ENCODE assay signal across 12 cellular contexts in the genomic region with DNA sequence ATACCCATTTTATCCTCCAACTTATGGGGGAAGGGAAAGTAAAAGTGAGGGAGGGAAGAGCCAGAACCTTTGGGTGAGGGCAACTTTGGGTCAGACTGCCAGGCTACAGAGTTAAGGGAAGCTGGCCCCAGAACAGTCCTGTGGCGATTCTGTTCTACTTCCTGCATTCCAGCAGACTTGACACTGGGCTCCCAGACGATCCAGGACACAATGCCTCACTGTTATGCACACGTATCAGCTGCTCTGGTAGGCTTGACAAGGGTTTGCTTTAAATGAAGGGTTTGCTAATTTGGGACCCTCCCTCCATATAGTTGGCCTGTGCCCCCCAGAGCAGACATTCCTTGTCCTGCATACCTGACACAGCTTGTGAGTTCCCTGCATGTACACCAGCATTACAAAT. TPM values are rescaled to one million over a fixed set of nuclear protein-coding genes. Genes with fewer than 3 reads are reported as not detected.
DNase-seq lines count a peak whose midpoint lies in the region; ATAC-seq and TF ChIP-seq lines count a peak whose summit lies in the region.
"Had no signal": no experiment of that assay in that cellular context is flagged by ENCODE, and none has a peak within 500 bp of the region (broad histone marks: within the 10 kb centered on the region; RNA-seq: fewer than 3 reads in every experiment).

No MANE protein-coding gene starts in this region.

- POLR2A ChIA-PET in IMR-90 (lab: Charles Lee; ENCODE audit: unreplicated experiment), result no interaction called here

- peak; percentile 41; the same call in 1 of the 2 replicates for ATAC-seq in IMR-90 (ENCODE audit: low read depth)
- ATAC-seq in stimulated activated effector memory CD8-positive, alpha-beta T cell treated with anti-CD3 and anti-CD28 coated beads, Interleukin-12 subunit alpha, Interleukin-12 subunit beta, amount 100 ng/mL, for 72 hours, result no peak
- no peak for ATAC-seq in GM18861 (IDR thresholded peaks at IDR 0.05; ENCODE audit: unreplicated experiment)
- no peak for ATAC-seq in GM18868 (IDR thresholded peaks at IDR 0.05; ENCODE audit: unreplicated experiment)
- ATAC-seq in GM21825 (IDR thresholded peaks at IDR 0.05; ENCODE audit: unreplicated experiment), result no peak

- H3K27ac Mint-ChIP-seq in stimulated activated effector memory CD8-positive, alpha-beta T cell treated with anti-CD3 and anti-CD28 coated beads, Interleukin-12 subunit alpha, Interleukin-12 subunit beta, amount 100 ng/mL, for 72 hours, result peak overlapping the region; percentile 20

- H3K9me1 ChIP-seq in IMR-90 (ENCODE audit: insufficient read depth, low read length), result no peaks in the 10 kb centered on the region

- TF ChIP-seq CTCF in IMR-90 (conservative IDR thresholded peaks at IDR 0.05; ENCODE audit: low read depth, low read length) (no peak), cardiac fibroblast (IDR thresholded peaks at IDR 0.05; ENCODE audit: low read depth, low read length) (no peak)

- H3K18ac ChIP-seq in IMR-90 (ENCODE audit: low read depth, low read length), result no peak overlapping the region

- TF ChIP-seq POLR2A in IMR-90 (IDR thresholded peaks at IDR 0.05; ENCODE audit: low read depth, low read length), result no peak

- no peak overlapping the region for H3K4me2 ChIP-seq in IMR-90 (ENCODE audit: low read depth, low read length)

- H2BK5ac ChIP-seq in IMR-90 (ENCODE audit: low read depth, low read length, poor library complexity, severe bottlenecking), result no peak overlapping the region

- no peak overlapping the region for H2AFZ ChIP-seq in IMR-90 (replicated peaks; ENCODE audit: low read length, poor library complexity)

- no peak overlapping the region for H3K4me3 Mint-ChIP-seq in stimulated activated effector memory CD8-positive, alpha-beta T cell treated with anti-CD3 and anti-CD28 coated beads, Interleukin-12 subunit alpha, Interleukin-12 subunit beta, amount 100 ng/mL, for 72 hours

- no peak overlapping the region for H3K56ac ChIP-seq in IMR-90 (ENCODE audit: extremely low read depth, insufficient read depth, low read length)

- H3K79me1 ChIP-seq in IMR-90 (ENCODE audit: low read depth in 1 of 2, low read length in 2 of 2), result peaks cover 7 to 19% of the 10 kb centered on the region in 2 experiments

- BruUV-seq in IMR-90 (replicated peaks; lab: Mats Ljungman, UMichigan), result TSS peak; percentile 62

- no peak overlapping the region for H3K4ac ChIP-seq in IMR-90 (ENCODE audit: low read depth, low read length)

- DNase-seq in IMR-90 (peak; percentile 21), cardiac fibroblast (ENCODE audit: low read depth in 2 of 2) (peak; percentile 16 to 42), kidney tubule cell (ENCODE audit: low spot score) (peak; percentile 62), UCSD-AML1 (lab: John Stamatoyannopoulos, UW; ENCODE audit: unreplicated experiment) (no peak)
- no peak for DNase-seq in stimulated activated effector memory CD8-positive, alpha-beta T cell treated with anti-CD3 and anti-CD28 coated beads, Interleukin-12 subunit alpha, Interleukin-12 subunit beta, amount 100 ng/mL, for 72 hours (ENCODE audit: low spot score in 2 of 2)
- DNase-seq: effector CD8-positive, alpha-beta T cell; NCI-H1694; retina; T1000 had no signal

- no peaks in the 10 kb centered on the region for H3K4me1 ChIP-seq in IMR-90 (ENCODE audit: control insufficient read depth, insufficient read depth, low read length)

- H3K36me3 Mint-ChIP-seq in stimulated activated effector memory CD8-positive, alpha-beta T cell treated with anti-CD3 and anti-CD28 coated beads, Interleukin-12 subunit alpha, Interleukin-12 subunit beta, amount 100 ng/mL, for 72 hours, result peaks cover 61% of the 10 kb centered on the region

- no peak overlapping the region for H4K5ac ChIP-seq in IMR-90 (ENCODE audit: low read depth, low read length)

- H3K36me3 ChIP-seq in IMR-90 (ENCODE audit: control insufficient read depth, insufficient read depth, low read length), result peaks cover 61% of the 10 kb centered on the region

- H2BK20ac ChIP-seq in IMR-90 (ENCODE audit: low read depth, low read length), result no peak overlapping the region

- H3K4me3 ChIP-seq in IMR-90 (ENCODE audit: insufficient read depth, low read depth, low read length) (no peak overlapping the region), cardiac fibroblast (replicated peaks in 1 of 2; ENCODE audit: low read depth in 2 of 2, low read length in 2 of 2) (no peak overlapping the region)

- H3K9me3 ChIP-seq in IMR-90 (ENCODE audit: control insufficient read depth, insufficient read depth, low read length), result no peaks in the 10 kb centered on the region

- H2BK120ac ChIP-seq in IMR-90 (ENCODE audit: low read depth, low read length), result no peak overlapping the region

- H2AK5ac ChIP-seq in IMR-90 (ENCODE audit: low read depth, low read length), result no peak overlapping the region

- dilution Hi-C loops in IMR-90 (cut with HindIII; ENCODE audit: low sequenced_read_pairs, unreplicated experiment), result no loop called here

- no peak overlapping the region for H4K8ac ChIP-seq in IMR-90 (ENCODE audit: low read depth in 2 of 2, low read length in 2 of 2)

- H3K27me3 ChIP-seq in IMR-90 (ENCODE audit: control insufficient read depth, insufficient read depth, low read length), result no peaks in the 10 kb centered on the region

- CTCF ChIA-PET in IMR-90 (lab: Yijun Ruan, JAX), result no interaction called here

- H2AK9ac ChIP-seq in IMR-90 (replicated peaks; ENCODE audit: low read depth, low read length, poor library complexity), result peak overlapping the region; percentile 12

- TF ChIP-seq RAD21 in IMR-90 (IDR thresholded peaks at IDR 0.05; ENCODE audit: low read length), result no peak

- H3K14ac ChIP-seq in IMR-90 (replicated peaks; ENCODE audit: low read depth, low read length), result no peak overlapping the region

- no peak overlapping the region for H3K9ac ChIP-seq in IMR-90 (ENCODE audit: low read depth, low read length)

- in situ Hi-C loops in IMR-90 (cut with MboI; ENCODE audit: low sequenced_read_pairs), result no loop called here

- no peak overlapping the region for H3K23ac ChIP-seq in IMR-90 (ENCODE audit: low read depth, low read length)

- 50% methylated on average over 1 of the region's 3 CpGs; no CpG with 5 or more reads in 1 of the 2 experiments for WGBS in IMR-90 (ENCODE audit: extremely low coverage in 2 of 2, insufficient read length in 1 of 2), 2 experiments

- H4K91ac ChIP-seq in IMR-90 (ENCODE audit: insufficient read depth, low read depth, low read length), result no peak overlapping the region

- intact Hi-C loops in IMR-90 (cut with micrococcal nuclease), result no loop called here

- peaks cover 11% of the 10 kb centered on the region for H3K4me1 Mint-ChIP-seq in stimulated activated effector memory CD8-positive, alpha-beta T cell treated with anti-CD3 and anti-CD28 coated beads, Interleukin-12 subunit alpha, Interleukin-12 subunit beta, amount 100 ng/mL, for 72 hours

- no peak overlapping the region for H2BK15ac ChIP-seq in IMR-90 (ENCODE audit: low read depth, low read length)

- peaks cover 19% of the 10 kb centered on the region; the same call in 1 of the 2 replicates for H4K20me1 ChIP-seq in IMR-90 (ENCODE audit: insufficient read depth, low read length)

- H3K27ac ChIP-seq in IMR-90 (ENCODE audit: insufficient read depth, low read length), result no peak overlapping the region

- no peaks in the 10 kb centered on the region for H3K9me3 Mint-ChIP-seq in stimulated activated effector memory CD8-positive, alpha-beta T cell treated with anti-CD3 and anti-CD28 coated beads, Interleukin-12 subunit alpha, Interleukin-12 subunit beta, amount 100 ng/mL, for 72 hours

TF ChIP-seq in IMR-90, 13 proteins besides CTCF, POLR2A, EP300 and RAD21 (continues in another document):
- TF ChIP-seq, protein P1, sequence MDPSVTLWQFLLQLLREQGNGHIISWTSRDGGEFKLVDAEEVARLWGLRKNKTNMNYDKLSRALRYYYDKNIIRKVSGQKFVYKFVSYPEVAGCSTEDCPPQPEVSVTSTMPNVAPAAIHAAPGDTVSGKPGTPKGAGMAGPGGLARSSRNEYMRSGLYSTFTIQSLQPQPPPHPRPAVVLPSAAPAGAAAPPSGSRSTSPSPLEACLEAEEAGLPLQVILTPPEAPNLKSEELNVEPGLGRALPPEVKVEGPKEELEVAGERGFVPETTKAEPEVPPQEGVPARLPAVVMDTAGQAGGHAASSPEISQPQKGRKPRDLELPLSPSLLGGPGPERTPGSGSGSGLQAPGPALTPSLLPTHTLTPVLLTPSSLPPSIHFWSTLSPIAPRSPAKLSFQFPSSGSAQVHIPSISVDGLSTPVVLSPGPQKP (IDR thresholded peaks at IDR 0.05; ENCODE audit: borderline replicate concordance, low read depth, low read length), result no peak
- TF ChIP-seq MAZ (IDR thresholded peaks at IDR 0.05; ENCODE audit: borderline replicate concordance, low read depth, low read length) (no peak), RFX5 (IDR thresholded peaks at IDR 0.05; ENCODE audit: low read depth, low read length) (no peak), RCOR1 (IDR thresholded peaks at IDR 0.05; ENCODE audit: insufficient replicate concordance, low read length) (no peak), MAFK (IDR thresholded peaks at IDR 0.05; ENCODE audit: low read depth, low read length) (no peak), CEBPB (IDR thresholded peaks at IDR 0.05; ENCODE audit: low read depth, low read length) (no peak), FOS (IDR thresholded peaks at IDR 0.05; ENCODE audit: low read depth, low read length) (no peak)

RNA-seq across cellular contexts. Expression of a gene that starts 10.7 kb away (rescaled TPM):
- 25.8 and 35.0 TPM in 2 replicates for total RNA-seq in IMR-90 (2012; rRNA removed)
- 56.6 and 58.9 TPM in 2 replicates for polyA plus RNA-seq in IMR-90 (2012; rRNA removed)
- 27.6 and 41.5 TPM in 2 replicates for polyA plus RNA-seq in IMR-90 (2012; cell fraction: cytosol; rRNA removed)
- 133 and 180 TPM in 2 replicates for polyA plus RNA-seq in IMR-90 (2012; cell fraction: nucleus; rRNA removed; ENCODE audit: low replicate concordance)

RNA-seq across cellular contexts. Expression of a gene that starts 10.7 kb away (rescaled TPM):
- 0.56 and 0.90 TPM in 2 replicates for total RNA-seq in IMR-90 (2012; rRNA removed)
- polyA plus RNA-seq in IMR-90 (2012; rRNA removed), result 1.6 and 1.8 TPM in 2 replicates
- polyA plus RNA-seq in IMR-90 (2012; cell fraction: cytosol; rRNA removed), result 0.38 and 0.93 TPM in 2 replicates
- 10.7 and 13.0 TPM in 2 replicates for polyA plus RNA-seq in IMR-90 (2012; cell fraction: nucleus; rRNA removed; ENCODE audit: low replicate concordance)

RNA-seq across cellular contexts. Expression of a gene that starts 45.0 kb away (rescaled TPM):
- 41.2 and 68.6 TPM in 2 replicates for total RNA-seq in IMR-90 (2012; rRNA removed)
- 10.7 and 14.4 TPM in 2 replicates for polyA plus RNA-seq in IMR-90 (2012; rRNA removed)
- 3.9 and 5.7 TPM in 2 replicates for polyA plus RNA-seq in IMR-90 (2012; cell fraction: cytosol; rRNA removed)
- 3.1 and 26.6 TPM in 2 replicates for polyA plus RNA-seq in IMR-90 (2012; cell fraction: nucleus; rRNA removed; ENCODE audit: low replicate concordance)

RNA-seq across cellular contexts. Expression of a gene that starts 45.0 kb away (rescaled TPM):
- under 0.01 TPM in 1 of 2 replicates, not detected in the other for total RNA-seq in IMR-90 (2012; rRNA removed)
- polyA plus RNA-seq in IMR-90 (2012; rRNA removed), result 0.02 TPM in 1 of 2 replicates, not detected in the other
- polyA plus RNA-seq in IMR-90 (2012; cell fraction: cytosol; rRNA removed), result not detected in 2 replicates
- 0.01 and 0.14 TPM in 2 replicates for polyA plus RNA-seq in IMR-90 (2012; cell fraction: nucleus; rRNA removed; ENCODE audit: low replicate concordance)

RNA-seq across cellular contexts. Expression of a gene that starts 56.6 kb away (rescaled TPM):
- total RNA-seq in IMR-90 (2012; rRNA removed), result 22.8 TPM in 2 replicates
- polyA plus RNA-seq in IMR-90 (2012; rRNA removed), result 16.5 and 23.1 TPM in 2 replicates
- 22.5 and 41.4 TPM in 2 replicates for polyA plus RNA-seq in IMR-90 (2012; cell fraction: cytosol; rRNA removed)
- polyA plus RNA-seq in IMR-90 (2012; cell fraction: nucleus; rRNA removed; ENCODE audit: low replicate concordance), result 80.9 and 92.7 TPM in 2 replicates

Comparison
In these comparisons a context has a peak if more than half of its experiments do, and no peak if none do; other contexts are left out.
1. DNase-seq: peak in IMR-90 (single experiment), cardiac fibroblast (2 of 2) and kidney tubule cell (single experiment); none in stimulated activated effector memory CD8-positive, alpha-beta T cell treated with anti-CD3 and anti-CD28 coated beads, Interleukin-12 subunit alpha, Interleukin-12 subunit beta, amount 100 ng/mL, for 72 hours (0 of 2) and UCSD-AML1 (single experiment).